ENCODE assay signal across 10 cellular contexts in genomic region chr1:36203554-36204346, GRCh38.
A peak's percentile ranks its signal among the peaks of the same experiment; 100 is the strongest.
DNase-seq lines count a peak whose midpoint lies in the region; ATAC-seq and TF ChIP-seq lines count a peak whose summit lies in the region.
"Had no signal": no experiment of that assay in that cellular context is flagged by ENCODE, and none has a peak within 500 bp of the region (broad histone marks: within the 10 kb centered on the region; RNA-seq: fewer than 3 reads in every experiment).

No MANE protein-coding gene starts in this region.

- ATAC-seq in HG03280 (IDR thresholded peaks at IDR 0.05; ENCODE audit: unreplicated experiment): no peak
- ATAC-seq: activated naive CD4-positive, alpha-beta T cell treated with anti-CD3 and anti-CD28 coated beads, Interleukin-2, amount 50 U/mL, for 72 hours; K562 had no signal

- DNase-seq in COR-L47 (lab: John Stamatoyannopoulos, UW) (peak; percentile 13), NOMO-1 treated with DMSO at 0.1 percent for 48 hours (lab: John Stamatoyannopoulos, UW; ENCODE audit: unreplicated experiment) (peak; percentile 30), fibroblast of pulmonary artery (ENCODE audit: low read depth) (peak; percentile 77), nucleus accumbens (lab: John Stamatoyannopoulos, UW) (peak in 45 of 56 donors; percentile 14 to 76 (median 43)), HPDE6-E6E7 (ENCODE audit: extremely low spot score) (no peak), DMS53 treated with DMSO at 0.1 percent for 48 hours (lab: John Stamatoyannopoulos, UW; ENCODE audit: unreplicated experiment) (no peak), NCI-H526 treated with DMSO at 0.1 percent for 48 hours (lab: John Stamatoyannopoulos, UW) (no peak)

- no peak for TF ChIP-seq CTCF in fibroblast of pulmonary artery (IDR thresholded peaks at IDR 0.05; ENCODE audit: low read length, missing control alignments)

- H3K4me3 ChIP-seq in fibroblast of pulmonary artery (replicated peaks; ENCODE audit: low read depth, low read length): no peak overlapping the region
- H3K4me3 ChIP-seq: K562 had no signal

Comparison
In these comparisons a context has a peak if more than half of its experiments do, and no peak if none do; other contexts are left out.
1. DNase-seq: peak in COR-L47 (single experiment), NOMO-1 treated with DMSO at 0.1 percent for 48 hours (single experiment), fibroblast of pulmonary artery (single experiment) and nucleus accumbens (45 of 56); none in HPDE6-E6E7 (single experiment), DMS53 treated with DMSO at 0.1 percent for 48 hours (single experiment) and NCI-H526 treated with DMSO at 0.1 percent for 48 hours (single experiment).